In genomic region chr20:44734938-44735337, GRCh38 we compare ENCODE assay signal across 10 cellular contexts. TPM values are rescaled to one million over a fixed set of nuclear protein-coding genes. Genes with fewer than 3 reads are reported as not detected.
A peak's percentile ranks its signal among the peaks of the same experiment; 100 is the strongest.
DNase-seq lines count a peak whose midpoint lies in the region; ATAC-seq, FAIRE-seq and TF ChIP-seq lines count a peak whose summit lies in the region.
"Had no signal": no experiment of that assay in that cellular context is flagged by ENCODE, and none has a peak within 500 bp of the region (broad histone marks: within the 10 kb centered on the region; RNA-seq: fewer than 3 reads in every experiment).

No MANE protein-coding gene starts in this region.

- H3K9me3 ChIP-seq in PC-3 (ENCODE audit: low read length) (no peaks in the 10 kb centered on the region), endothelial cell of umbilical vein (replicated peaks; ENCODE audit: control insufficient read depth, insufficient read depth, low read length) (no peaks in the 10 kb centered on the region), MM.1S (replicated peaks; ENCODE audit: insufficient read depth, low read length) (no peaks in the 10 kb centered on the region), OCI-LY7 (ENCODE audit: low read length) (peaks cover 19% of the 10 kb centered on the region)

- H3K4me2 ChIP-seq in PC-3 (ENCODE audit: low read length) (peak overlapping the region; percentile 19; the same call in 1 of the 2 replicates), endothelial cell of umbilical vein (ENCODE audit: insufficient read depth, low read length) (no peak overlapping the region), MM.1S (ENCODE audit: low read depth, low read length) (no peak overlapping the region), OCI-LY7 (ENCODE audit: low read length) (no peak overlapping the region)

- TF ChIP-seq CTCF in PC-3 (conservative IDR thresholded peaks at IDR 0.05; ENCODE audit: low read depth, low read length): peak; percentile 49
- peak; percentile 4 to 7 for TF ChIP-seq CTCF in endothelial cell of umbilical vein (IDR thresholded peaks at IDR 0.05; ENCODE audit: extremely low read depth in 1 of 2, insufficient read depth in 1 of 2, low read depth in 1 of 2, low read length in 2 of 2)
- peak; percentile 48 for TF ChIP-seq CTCF in osteocyte (IDR thresholded peaks at IDR 0.05)
- TF ChIP-seq CTCF in MM.1S (IDR thresholded peaks at IDR 0.05; ENCODE audit: low read length): no peak
- no peak for TF ChIP-seq CTCF in OCI-LY7 (conservative IDR thresholded peaks at IDR 0.05; ENCODE audit: low read length)

- H2AFZ ChIP-seq in PC-3 (ENCODE audit: low read length): no peak overlapping the region
- no peak overlapping the region for H2AFZ ChIP-seq in endothelial cell of umbilical vein (ENCODE audit: low read depth, low read length)
- no peak overlapping the region for H2AFZ ChIP-seq in MM.1S (ENCODE audit: low read length)
- no peak overlapping the region for H2AFZ ChIP-seq in OCI-LY7 (ENCODE audit: low read length)

- H3K9me3 Mint-ChIP-seq in osteocyte (ENCODE audit: unreplicated experiment): peaks cover 4% of the 10 kb centered on the region
- peaks cover 9 to 11% of the 10 kb centered on the region in 2 donors for H3K9me3 Mint-ChIP-seq in stimulated activated naive B cell treated with anti-CD40 and anti-IgM and Interleukin-4, amounts not matched to agents 10 μg/mL and 1 μg/mL and 100 μg/mL, for 72 hours

- H3K36me3 ChIP-seq in PC-3 (ENCODE audit: low read depth, low read length) (no peaks in the 10 kb centered on the region), endothelial cell of umbilical vein (ENCODE audit: control insufficient read depth in 2 of 2, extremely low read depth in 1 of 2, insufficient read depth in 2 of 2, low read length in 2 of 2) (no peaks in the 10 kb centered on the region), MM.1S (replicated peaks; ENCODE audit: insufficient read depth, low read length) (no peaks in the 10 kb centered on the region), OCI-LY7 (ENCODE audit: insufficient read depth, low read length) (peaks cover 14% of the 10 kb centered on the region)

- no peak overlapping the region for H3K9ac ChIP-seq in PC-3 (ENCODE audit: low read length)
- no peak overlapping the region for H3K9ac ChIP-seq in endothelial cell of umbilical vein (replicated peaks; ENCODE audit: extremely low read depth, insufficient read depth, low read length)
- H3K9ac ChIP-seq in MM.1S (ENCODE audit: low read length): no peak overlapping the region

- peaks cover 4% of the 10 kb centered on the region for H3K36me3 Mint-ChIP-seq in osteocyte (ENCODE audit: unreplicated experiment)
- H3K36me3 Mint-ChIP-seq in stimulated activated naive B cell treated with anti-CD40 and anti-IgM and Interleukin-4, amounts not matched to agents 10 μg/mL and 1 μg/mL and 100 μg/mL, for 72 hours: peaks cover 6 to 9% of the 10 kb centered on the region in 2 donors
- H3K36me3 Mint-ChIP-seq: activated CD4-positive, alpha-beta memory T cell treated with anti-CD3 and anti-CD28 coated beads for 36 hours had no signal

- BruUV-seq in PC-3 (replicated peaks; lab: Mats Ljungman, UMichigan): no TSS peak
- no TSS peak for BruUV-seq in endothelial cell of umbilical vein (replicated peaks; lab: Mats Ljungman, UMichigan)
- no TSS peak for BruUV-seq in OCI-LY7 (replicated peaks; lab: Mats Ljungman, UMichigan)

- FAIRE-seq in endothelial cell of umbilical vein (lab: Jason Lieb, UNC): no peak

- no peaks in the 10 kb centered on the region for H4K20me1 ChIP-seq in PC-3 (ENCODE audit: low read length)
- no peaks in the 10 kb centered on the region for H4K20me1 ChIP-seq in endothelial cell of umbilical vein (replicated peaks; ENCODE audit: control insufficient read depth, extremely low read depth, insufficient read depth, low read length)
- H4K20me1 ChIP-seq in MM.1S (ENCODE audit: insufficient read depth, low read length): no peaks in the 10 kb centered on the region
- no peaks in the 10 kb centered on the region for H4K20me1 ChIP-seq in OCI-LY7 (ENCODE audit: insufficient read depth, low read length)

- no peak overlapping the region for H3K4me3 Mint-ChIP-seq in osteocyte (ENCODE audit: unreplicated experiment)
- H3K4me3 Mint-ChIP-seq in stimulated activated naive B cell treated with anti-CD40 and anti-IgM and Interleukin-4, amounts not matched to agents 10 μg/mL and 1 μg/mL and 100 μg/mL, for 72 hours: no peak overlapping the region
- H3K4me3 Mint-ChIP-seq: activated CD4-positive, alpha-beta memory T cell treated with anti-CD3 and anti-CD28 coated beads for 36 hours had no signal

- H3K4me3 ChIP-seq in PC-3 (ENCODE audit: low read length) (no peak overlapping the region), endothelial cell of umbilical vein (replicated peaks in 1 of 3; ENCODE audit: insufficient read depth in 1 of 3, low read depth in 1 of 3, low read length in 3 of 3) (no peak overlapping the region), MM.1S (ENCODE audit: low read length) (no peak overlapping the region), OCI-LY7 (ENCODE audit: low read depth, low read length, poor library complexity, severe bottlenecking) (no peak overlapping the region)

- dilution Hi-C loops in endothelial cell of umbilical vein (cut with MboI; ENCODE audit: extremely low pct_ligation_motif_present, low sequenced_read_pairs): no loop called here

- peak; percentile 12; the same call in 1 of the 2 replicates for ATAC-seq in PC-3
- ATAC-seq in stimulated activated naive B cell treated with anti-CD40 and anti-IgM and Interleukin-4, amounts not matched to agents 10 μg/mL and 1 μg/mL and 100 μg/mL, for 72 hours (replicated peaks): no peak

- intact Hi-C loops in PC-3 (cut with micrococcal nuclease): loop anchor here (5.0 kb wide), 2 partner anchors 348 to 523 kb away; partner anchors contain the start of gene OSER1
- intact Hi-C loops in endothelial cell of umbilical vein (cut with micrococcal nuclease): loop anchor here (5.0 to 10.0 kb wide), 3 partner anchors 200 to 348 kb away; partner anchors contain the start of gene TTPAL
- intact Hi-C loops in OCI-LY7 (cut with micrococcal nuclease; ENCODE audit: unreplicated experiment): no loop called here

- peaks cover 64% of the 10 kb centered on the region for H3K4me1 Mint-ChIP-seq in osteocyte (ENCODE audit: unreplicated experiment)
- peaks cover 9 to 18% of the 10 kb centered on the region in 2 donors for H3K4me1 Mint-ChIP-seq in stimulated activated naive B cell treated with anti-CD40 and anti-IgM and Interleukin-4, amounts not matched to agents 10 μg/mL and 1 μg/mL and 100 μg/mL, for 72 hours

- H3F3A ChIP-seq in PC-3 (ENCODE audit: low read length, unreplicated experiment) (no peaks in the 10 kb centered on the region), MM.1S (ENCODE audit: insufficient read depth, low read length) (peaks cover 10% of the 10 kb centered on the region)

- no peaks in the 10 kb centered on the region for H3K27me3 Mint-ChIP-seq in osteocyte (ENCODE audit: unreplicated experiment)
- peaks cover 0 to 12% of the 10 kb centered on the region in 2 donors for H3K27me3 Mint-ChIP-seq in stimulated activated naive B cell treated with anti-CD40 and anti-IgM and Interleukin-4, amounts not matched to agents 10 μg/mL and 1 μg/mL and 100 μg/mL, for 72 hours
- H3K27me3 Mint-ChIP-seq: activated CD4-positive, alpha-beta memory T cell treated with anti-CD3 and anti-CD28 coated beads for 36 hours had no signal

- TF ChIP-seq POLR2A in endothelial cell of umbilical vein (IDR thresholded peaks at IDR 0.05; ENCODE audit: low read depth, low read length): no peak

- no peak overlapping the region for H3K27ac ChIP-seq in PC-3 (ENCODE audit: low read length)
- H3K27ac ChIP-seq in endothelial cell of umbilical vein (ENCODE audit: insufficient read depth, low read depth, low read length): no peak overlapping the region
- H3K27ac ChIP-seq in MM.1S (ENCODE audit: low read length): no peak overlapping the region
- no peak overlapping the region for H3K27ac ChIP-seq in OCI-LY7 (ENCODE audit: low read depth, low read length, poor library complexity, severe bottlenecking)

- H3K27me3 ChIP-seq in PC-3 (ENCODE audit: low read length) (no peaks in the 10 kb centered on the region), endothelial cell of umbilical vein (ENCODE audit: control insufficient read depth in 2 of 2, insufficient read depth in 2 of 2, low read length in 2 of 2) (no peaks in the 10 kb centered on the region), MM.1S (replicated peaks; ENCODE audit: insufficient read depth, low read length) (peaks cover 11% of the 10 kb centered on the region; the same call in 1 of the 2 replicates)

- H3K79me2 ChIP-seq in PC-3 (ENCODE audit: low read length) (no peaks in the 10 kb centered on the region), endothelial cell of umbilical vein (ENCODE audit: control insufficient read depth, insufficient read depth, low read length) (no peaks in the 10 kb centered on the region), MM.1S (ENCODE audit: low read length) (no peaks in the 10 kb centered on the region), OCI-LY7 (ENCODE audit: insufficient read depth, low read depth, low read length) (no peaks in the 10 kb centered on the region)

- peak overlapping the region; percentile 80 for H3K27ac Mint-ChIP-seq in osteocyte (ENCODE audit: unreplicated experiment)
- H3K27ac Mint-ChIP-seq in stimulated activated naive B cell treated with anti-CD40 and anti-IgM and Interleukin-4, amounts not matched to agents 10 μg/mL and 1 μg/mL and 100 μg/mL, for 72 hours: no peak overlapping the region
- H3K27ac Mint-ChIP-seq: activated CD4-positive, alpha-beta memory T cell treated with anti-CD3 and anti-CD28 coated beads for 36 hours had no signal

- H3K4me1 ChIP-seq in PC-3 (ENCODE audit: insufficient read depth, low read length): peaks cover 29% of the 10 kb centered on the region
- H3K4me1 ChIP-seq in endothelial cell of umbilical vein (ENCODE audit: control insufficient read depth, extremely low read depth, insufficient read depth, low read length): peaks cover 1% of the 10 kb centered on the region
- peaks cover 9% of the 10 kb centered on the region; the same call in 1 of the 2 replicates for H3K4me1 ChIP-seq in MM.1S (ENCODE audit: low read length)
- H3K4me1 ChIP-seq in OCI-LY7 (ENCODE audit: insufficient read depth, low read length, poor library complexity, severe bottlenecking): peaks cover 30% of the 10 kb centered on the region

- POLR2A ChIA-PET in PC-3 (lab: Charles Lee; ENCODE audit: unreplicated experiment) (no interaction called here), endothelial cell of umbilical vein (lab: Charles Lee) (no interaction called here), OCI-LY7 (lab: Charles Lee) (no interaction called here)

- H3K9me2 ChIP-seq in PC-3 (replicated peaks; ENCODE audit: low read length) (no peaks in the 10 kb centered on the region), MM.1S (replicated peaks; ENCODE audit: insufficient read depth, low read length) (no peaks in the 10 kb centered on the region), OCI-LY7 (ENCODE audit: insufficient read depth, low read length) (no peaks in the 10 kb centered on the region)

- DNase-seq in EL (peak; percentile 82), PC-3 (peak; percentile 73), endothelial cell of umbilical vein (ENCODE audit: low read depth, low spot score) (no peak), osteocyte (ENCODE audit: extremely low spot score, unreplicated experiment) (no peak), MM.1S (no peak), Kasumi-1 (lab: John Stamatoyannopoulos, UW) (no peak), OCI-LY7 (ENCODE audit: low spot score) (no peak)
- DNase-seq in stimulated activated naive B cell treated with anti-CD40 and anti-IgM and Interleukin-4, amounts not matched to agents 10 μg/mL and 1 μg/mL and 100 μg/mL, for 72 hours: no peak
- DNase-seq: activated CD4-positive, alpha-beta memory T cell treated with anti-CD3 and anti-CD28 coated beads for 36 hours; NCI-H2029 treated with DMSO at 0.1 percent for 48 hours had no signal

- CTCF ChIA-PET in PC-3 (lab: Charles Lee): no interaction called here
- CTCF ChIA-PET in endothelial cell of umbilical vein (lab: Charles Lee): interaction anchor here (1.1 to 7.5 kb wide), 2 partner anchors 51 to 90 kb away, joined by 3 to 310 read pairs; no protein-coding TSS in a partner anchor
- CTCF ChIA-PET in OCI-LY7 (lab: Charles Lee; ENCODE audit: unreplicated experiment): no interaction called here

- no peaks in the 10 kb centered on the region for H3K9me1 ChIP-seq in endothelial cell of umbilical vein (replicated peaks; ENCODE audit: control insufficient read depth, extremely low read depth, insufficient read depth, low read length)

RNA-seq across cellular contexts. Expression of gene KCNK15, which starts 10.7 kb away (rescaled TPM):
- total RNA-seq in PC-3 (2014; rRNA removed) (2.8 and 3.0 TPM in 2 replicates), endothelial cell of umbilical vein (not detected in 2 replicates), osteocyte (17.5 and 21.5 TPM in 2 replicates), OCI-LY7 (2022) (not detected in 2 replicates)
- polyA plus RNA-seq in endothelial cell of umbilical vein: 0.05 and 0.06 TPM in 2 replicates
- polyA plus RNA-seq in endothelial cell of umbilical vein (2011; cell fraction: cytosol; rRNA removed): not detected in 2 replicates
- not detected in 2 replicates for polyA plus RNA-seq in endothelial cell of umbilical vein (2011; cell fraction: nucleus; rRNA removed)
- not detected in 2 replicates for polyA plus RNA-seq in endothelial cell of umbilical vein (2012)
- polyA minus RNA-seq in endothelial cell of umbilical vein: not detected in 2 replicates
- 21.4 TPM for polyA minus RNA-seq in endothelial cell of umbilical vein (2011; cell fraction: cytosol; rRNA and poly(A)+ RNA removed)
- 0.14 TPM in 1 of 2 replicates, not detected in the other for polyA minus RNA-seq in endothelial cell of umbilical vein (2011; cell fraction: nucleus; rRNA and poly(A)+ RNA removed)
- not detected in 2 replicates for total RNA-seq in OCI-LY7 (2014; rRNA removed; shearing (Covaris generic))

RNA-seq across cellular contexts. Expression of gene CCN5, which starts 19.8 kb away (rescaled TPM):
- total RNA-seq in PC-3 (2014; rRNA removed): 0.26 TPM in 1 of 2 replicates, not detected in the other
- total RNA-seq in endothelial cell of umbilical vein: not detected in 2 replicates
- polyA plus RNA-seq in endothelial cell of umbilical vein: 0.03 and 0.14 TPM in 2 replicates
- polyA plus RNA-seq in endothelial cell of umbilical vein (2011; cell fraction: cytosol; rRNA removed): 0.04 TPM in 1 of 2 replicates, not detected in the other
- polyA plus RNA-seq in endothelial cell of umbilical vein (2011; cell fraction: nucleus; rRNA removed): 0.09 TPM in 1 of 2 replicates, not detected in the other
- polyA plus RNA-seq in endothelial cell of umbilical vein (2012): not detected in 2 replicates
- 0.23 TPM in 1 of 2 replicates, not detected in the other for polyA minus RNA-seq in endothelial cell of umbilical vein
- 41.1 TPM for polyA minus RNA-seq in endothelial cell of umbilical vein (2011; cell fraction: cytosol; rRNA and poly(A)+ RNA removed)
- polyA minus RNA-seq in endothelial cell of umbilical vein (2011; cell fraction: nucleus; rRNA and poly(A)+ RNA removed): 0.96 and 2.1 TPM in 2 replicates
- total RNA-seq in osteocyte: 18.2 and 24.0 TPM in 2 replicates
- total RNA-seq in OCI-LY7 (2014; rRNA removed; shearing (Covaris generic)): not detected in 2 replicates
- total RNA-seq in OCI-LY7 (2022): not detected in 2 replicates
- total RNA-seq: activated CD4-positive, alpha-beta memory T cell treated with anti-CD3 and anti-CD28 coated beads for 36 hours had no signal

Comparison
In these comparisons a context has a peak if more than half of its experiments do, and no peak if none do; other contexts are left out.
1. DNase-seq: peak in EL (single experiment) and PC-3 (single experiment); none in endothelial cell of umbilical vein (single experiment), osteocyte (single experiment), MM.1S (single experiment), stimulated activated naive B cell treated with anti-CD40 and anti-IgM and Interleukin-4, amounts not matched to agents 10 μg/mL and 1 μg/mL and 100 μg/mL, for 72 hours (single experiment), Kasumi-1 (0 of 2) and OCI-LY7 (single experiment).
2. CTCF ChIP-seq: peak in PC-3 (single experiment), endothelial cell of umbilical vein (2 of 2) and osteocyte (single experiment); none in MM.1S (single experiment) and OCI-LY7 (single experiment).
3. RNA of gene CCN5, which starts 19.8 kb away (total RNA-seq): 18.2 to 24.0 TPM in osteocyte; 0.26 TPM in PC-3, not detected in endothelial cell of umbilical vein and not detected in OCI-LY7; every median in the first group is over 10 times any median in the second.